Comparison of ENCODE assay signal across 12 cellular contexts in genomic region chr15:60901647-60902046, GRCh38.
DNase-seq lines count a peak whose midpoint lies in the region; ATAC-seq and TF ChIP-seq lines count a peak whose summit lies in the region.
"Had no signal": no experiment of that assay in that cellular context is flagged by ENCODE, and none has a peak within 500 bp of the region (broad histone marks: within the 10 kb centered on the region; RNA-seq: fewer than 3 reads in every experiment).

No MANE protein-coding gene starts in this region.

- H3K36me3 ChIP-seq in endodermal cell (ENCODE audit: control insufficient read depth, insufficient read depth, low read length) = no peaks in the 10 kb centered on the region
- H3K36me3 ChIP-seq in WERI-Rb-1 = no peaks in the 10 kb centered on the region
- H3K36me3 ChIP-seq: brain microvascular endothelial cell had no signal

- no peaks in the 10 kb centered on the region for H3K9me3 ChIP-seq in endodermal cell (ENCODE audit: control insufficient read depth, low read length)
- no peaks in the 10 kb centered on the region for H3K9me3 ChIP-seq in WERI-Rb-1 (ENCODE audit: severe bottlenecking)

- H3K9me3 Mint-ChIP-seq in WTC11 = no peaks in the 10 kb centered on the region
- no peaks in the 10 kb centered on the region for H3K9me3 Mint-ChIP-seq in endodermal cell

- H3K27me3 Mint-ChIP-seq in WTC11 (ENCODE audit: low read depth) = no peaks in the 10 kb centered on the region
- no peaks in the 10 kb centered on the region for H3K27me3 Mint-ChIP-seq in endodermal cell (ENCODE audit: insufficient read depth)

- H3K36me3 Mint-ChIP-seq in WTC11 (no peaks in the 10 kb centered on the region), endodermal cell (ENCODE audit: low read depth) (no peaks in the 10 kb centered on the region)

- H3K27ac ChIP-seq in endodermal cell (ENCODE audit: low read depth, low read length) (no peak overlapping the region), WERI-Rb-1 (no peak overlapping the region), coronary artery (no peak overlapping the region)
- H3K27ac ChIP-seq: 22Rv1, brain microvascular endothelial cell had no signal

- no peak for DNase-seq in activated CD4-positive, CD25-positive, alpha-beta regulatory T cell treated with anti-CD3 and anti-CD28 coated beads, Interleukin-2, amount 50 U/mL, for 72 hours
- DNase-seq in WTC11 (ENCODE audit: low spot score) = no peak
- no peak for DNase-seq in endodermal cell
- no peak for DNase-seq in WERI-Rb-1
- DNase-seq in coronary artery (ENCODE audit: low spot score) = no peak
- DNase-seq: brain microvascular endothelial cell, NCI-H1417 had no signal

- whole genome bisulfite sequencing in endodermal cell (ENCODE audit: insufficient coverage in 1 of 2, insufficient read length in 1 of 2), 2 experiments = 89 to 95% methylated on average over 3 to 4 of the region's 4 CpGs

- 0 out of 2 replicates have a peak overlapping the region, but pooled peaks have one; percentile 12 for H3K27ac Mint-ChIP-seq in WTC11
- no peak overlapping the region for H3K27ac Mint-ChIP-seq in endodermal cell

- H3K4me3 ChIP-seq in endodermal cell (ENCODE audit: low read length) (no peak overlapping the region), WERI-Rb-1 (ENCODE audit: low read depth, low read length) (no peak overlapping the region), coronary artery (no peak overlapping the region)

- no peak overlapping the region for H3K9ac ChIP-seq in endodermal cell (ENCODE audit: extremely low read depth, low read length, poor library complexity, severe bottlenecking)

- peaks cover 30% of the 10 kb centered on the region for H3K4me1 Mint-ChIP-seq in WTC11
- H3K4me1 Mint-ChIP-seq in endodermal cell = peaks cover 32% of the 10 kb centered on the region

- POLR2A ChIA-PET in WTC11 (lab: Charles Lee) = interaction anchor here (1.1 kb wide), 1 partner anchor 16 kb away, joined by 3 read pairs; no protein-coding TSS in a partner anchor

- peaks cover 3% of the 10 kb centered on the region for H3K4me1 ChIP-seq in endodermal cell (ENCODE audit: control insufficient read depth, insufficient read depth, low read length)

- H3K27me3 ChIP-seq in endodermal cell (ENCODE audit: control insufficient read depth, insufficient read depth, low read length, poor library complexity, severe bottlenecking) (no peaks in the 10 kb centered on the region), WERI-Rb-1 (ENCODE audit: insufficient read depth, low read depth, severe bottlenecking) (no peaks in the 10 kb centered on the region)
- H3K27me3 ChIP-seq: brain microvascular endothelial cell had no signal

- CTCF ChIA-PET in WTC11 (lab: Charles Lee) = interaction anchor here (3.3 kb wide), 1 partner anchor 15 kb away, joined by 11 read pairs; no protein-coding TSS in a partner anchor

- ATAC-seq in activated CD4-positive, CD25-positive, alpha-beta regulatory T cell treated with anti-CD3 and anti-CD28 coated beads, Interleukin-2, amount 50 U/mL, for 24 hours = peak; percentile 39 to 67
- ATAC-seq in GM19455 (IDR thresholded peaks at IDR 0.05; ENCODE audit: unreplicated experiment) = peak; percentile 91
- peak; percentile 70 for ATAC-seq in HG02970 (IDR thresholded peaks at IDR 0.05; ENCODE audit: low FRiP score, unreplicated experiment)
- ATAC-seq in WTC11 = no peak
- ATAC-seq: Panc1 had no signal

- H3K4me3 Mint-ChIP-seq in WTC11 = no peak overlapping the region
- no peak overlapping the region for H3K4me3 Mint-ChIP-seq in endodermal cell

- TF ChIP-seq CTCF in WTC11 (IDR thresholded peaks at IDR 0.05) = no peak
- no peak for TF ChIP-seq CTCF in endodermal cell (conservative IDR thresholded peaks at IDR 0.05)
- no peak for TF ChIP-seq CTCF in WERI-Rb-1 (IDR thresholded peaks at IDR 0.05; ENCODE audit: low read depth, low read length)
- no peak for TF ChIP-seq CTCF in coronary artery (IDR thresholded peaks at IDR 0.05)

TF ChIP-seq in WTC11, 78 proteins besides CTCF, POLR2A, EP300 and RAD21:
- TF ChIP-seq STAT6 (CRISPR knock-in tag; conservative IDR thresholded peaks at IDR 0.05; ENCODE audit: low read depth) (no peak), ZNF425 (CRISPR knock-in tag; conservative IDR thresholded peaks at IDR 0.05) (no peak), MYBL2 (CRISPR knock-in tag; IDR thresholded peaks at IDR 0.05) (no peak)
- TF ChIP-seq, protein P1, sequence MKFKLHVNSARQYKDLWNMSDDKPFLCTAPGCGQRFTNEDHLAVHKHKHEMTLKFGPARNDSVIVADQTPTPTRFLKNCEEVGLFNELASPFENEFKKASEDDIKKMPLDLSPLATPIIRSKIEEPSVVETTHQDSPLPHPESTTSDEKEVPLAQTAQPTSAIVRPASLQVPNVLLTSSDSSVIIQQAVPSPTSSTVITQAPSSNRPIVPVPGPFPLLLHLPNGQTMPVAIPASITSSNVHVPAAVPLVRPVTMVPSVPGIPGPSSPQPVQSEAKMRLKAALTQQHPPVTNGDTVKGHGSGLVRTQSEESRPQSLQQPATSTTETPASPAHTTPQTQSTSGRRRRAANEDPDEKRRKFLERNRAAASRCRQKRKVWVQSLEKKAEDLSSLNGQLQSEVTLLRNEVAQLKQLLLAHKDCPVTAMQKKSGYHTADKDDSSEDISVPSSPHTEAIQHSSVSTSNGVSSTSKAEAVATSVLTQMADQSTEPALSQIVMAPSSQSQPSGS (CRISPR knock-in tag; IDR thresholded peaks at IDR 0.05; ENCODE audit: borderline replicate concordance, low read depth) = no peak
